ENCODE assay signal across 8 cellular contexts in genomic region chr2:10119601-10120157, GRCh38. TPM values are rescaled to one million over a fixed set of nuclear protein-coding genes. Genes with fewer than 3 reads are reported as not detected.
DNase-seq lines count a peak whose midpoint lies in the region; ATAC-seq and TF ChIP-seq lines count a peak whose summit lies in the region.

No MANE protein-coding gene starts in this region.

- WGBS in gastroesophageal sphincter (ENCODE audit: low coverage in 1 of 2), 2 donors = 68 to 100% methylated on average over 1 to 12 of the region's 14 CpGs

- no peak for TF ChIP-seq EP300 in gastroesophageal sphincter (IDR thresholded peaks at IDR 0.05)

- H3K4me1 ChIP-seq in GM23338 (ENCODE audit: insufficient read depth) (peaks cover 14% of the 10 kb centered on the region; the same call in 1 of the 2 replicates), gastroesophageal sphincter (peaks cover 0 to 45% (median 14%) of the 10 kb centered on the region in 3 donors), skeletal muscle tissue (ENCODE audit: control insufficient read depth in 3 of 3, insufficient read depth in 3 of 3, low read length in 3 of 3) (peaks cover 23 to 28% (median 25%) of the 10 kb centered on the region in 3 donors)

- no peaks in the 10 kb centered on the region for H3K9me2 ChIP-seq in GM23338 (ENCODE audit: insufficient read depth)

- DNase-seq in GM23338 (ENCODE audit: low spot score) (no peak), DMS 273 treated with DMSO at 0.1 percent for 48 hours (lab: John Stamatoyannopoulos, UW) (no peak), COLO829 (ENCODE audit: low spot score) (no peak)

- peaks cover 9% of the 10 kb centered on the region for H3K27me3 Mint-ChIP-seq in GM23338 (ENCODE audit: insufficient read depth, low read depth, poor library complexity)

- H2AFZ ChIP-seq in GM23338 = 0 out of 2 replicates have a peak overlapping the region, but pooled peaks have one; percentile 33

- H3K9me3 ChIP-seq in gastroesophageal sphincter = no peaks in the 10 kb centered on the region
- H3K9me3 ChIP-seq in skeletal muscle tissue (ENCODE audit: control insufficient read depth in 3 of 3, low read length in 3 of 3) = no peaks in the 10 kb centered on the region

- no peaks in the 10 kb centered on the region; the same call in 1 of the 3 replicates for H3K9me3 Mint-ChIP-seq in GM23338

- TF ChIP-seq CTCF in GM23338 (conservative IDR thresholded peaks at IDR 0.05; ENCODE audit: low read depth in 2 of 2) (no peak), VCaP (conservative IDR thresholded peaks at IDR 0.05) (no peak), gastroesophageal sphincter (IDR thresholded peaks at IDR 0.05) (no peak)

- H3K9ac ChIP-seq in skeletal muscle tissue (ENCODE audit: low read depth in 1 of 3, low read length in 3 of 3) = peak overlapping the region; percentile 7 to 72 (median 34)

- peak overlapping the region; percentile 78 for H3K27ac ChIP-seq in GM23338 (ENCODE audit: low read depth)
- H3K27ac ChIP-seq in VCaP = peak overlapping the region; percentile 76
- peak overlapping the region in 3 of 4 donors; percentile 77 to 82 (median 79) for H3K27ac ChIP-seq in gastroesophageal sphincter
- H3K27ac ChIP-seq in skeletal muscle tissue (ENCODE audit: low read depth, low read length) = no peak overlapping the region

- peak overlapping the region; percentile 70; the same call in 1 of the 2 replicates for H3K4me3 ChIP-seq in GM23338
- peak overlapping the region; percentile 47 to 63 for H3K4me3 ChIP-seq in gastroesophageal sphincter
- H3K4me3 ChIP-seq in skeletal muscle tissue (ENCODE audit: low read length in 3 of 3) = peak overlapping the region; percentile 75 to 83 (median 83)

- peaks cover 30% of the 10 kb centered on the region for H3K79me2 ChIP-seq in GM23338 (replicated peaks; ENCODE audit: insufficient read depth)

- peaks cover 17% of the 10 kb centered on the region for H3K36me3 Mint-ChIP-seq in GM23338 (ENCODE audit: low read depth)

- peaks cover 7% of the 10 kb centered on the region; the same call in 1 of the 2 replicates for H3K36me3 ChIP-seq in GM23338 (ENCODE audit: insufficient read depth)
- H3K36me3 ChIP-seq in gastroesophageal sphincter = no peaks in the 10 kb centered on the region
- H3K36me3 ChIP-seq in skeletal muscle tissue (ENCODE audit: control insufficient read depth in 3 of 3, insufficient read depth in 3 of 3, low read length in 3 of 3) = no peaks in the 10 kb centered on the region

- peaks cover 19% of the 10 kb centered on the region; the same call in 1 of the 2 replicates for H3F3A ChIP-seq in GM23338 (replicated peaks; ENCODE audit: low read depth)

- H3K4me3 Mint-ChIP-seq in GM23338 = peak overlapping the region; percentile 89

- no peak for ATAC-seq in GM23338
- no peak for ATAC-seq in gastroesophageal sphincter
- no peak for ATAC-seq in GM21423 (IDR thresholded peaks at IDR 0.05; ENCODE audit: unreplicated experiment)
- ATAC-seq in GM21381 (IDR thresholded peaks at IDR 0.05; ENCODE audit: unreplicated experiment) = no peak

- H3K27ac Mint-ChIP-seq in GM23338 = peak overlapping the region; percentile 98; the same call in 1 of the 2 replicates

- no peak for TF ChIP-seq POLR2A in gastroesophageal sphincter (IDR thresholded peaks at IDR 0.05)

- H3K4me1 Mint-ChIP-seq in GM23338 = peaks cover 12% of the 10 kb centered on the region

- peaks cover 4% of the 10 kb centered on the region for H4K20me1 ChIP-seq in GM23338 (replicated peaks; ENCODE audit: insufficient read depth)

- H3K27me3 ChIP-seq in GM23338 (ENCODE audit: insufficient read depth) (no peaks in the 10 kb centered on the region), gastroesophageal sphincter (peaks cover 26% of the 10 kb centered on the region), skeletal muscle tissue (ENCODE audit: control insufficient read depth in 3 of 3, insufficient read depth in 3 of 3, low read length in 3 of 3) (peaks cover 12 to 17% (median 13%) of the 10 kb centered on the region in 3 donors)

- peak overlapping the region; percentile 71 for H3K4me2 ChIP-seq in GM23338

TF ChIP-seq in GM23338, 12 proteins besides CTCF, POLR2A, EP300 and RAD21 (continues in another document):
- no peak for TF ChIP-seq EZH2 (IDR thresholded peaks at IDR 0.05; ENCODE audit: low read depth, unreplicated experiment)
- TF ChIP-seq POLR2AphosphoS5 (IDR thresholded peaks at IDR 0.05; ENCODE audit: low read depth) = no peak
- no peak for TF ChIP-seq ZNF462 (CRISPR knock-in tag; IDR thresholded peaks at IDR 0.05)
- no peak for TF ChIP-seq STAT1 (IDR thresholded peaks at IDR 0.05; ENCODE audit: unreplicated experiment)
- TF ChIP-seq EZH2phosphoT487 (IDR thresholded peaks at IDR 0.05; ENCODE audit: unreplicated experiment) = no peak

RNA-seq across cellular contexts. Expression of gene RRM2, which starts 2.9 kb away (rescaled TPM):
- 118 and 119 TPM in 2 replicates for total RNA-seq in GM23338 (2014; rRNA removed; shearing (Covaris generic))
- polyA plus RNA-seq in GM23338 (2016; fragmentation: Nextera tagmentation; extraction: Ambion mirVana) = 84.3 and 108 TPM in 2 replicates
- 1 to 10 TPM in 3 of 4 donors, under 1 TPM in 1; 0.40 to 3.2 (median 2.0) TPM for total RNA-seq in gastroesophageal sphincter
- 7.8 TPM for total RNA-seq in skeletal muscle tissue

RNA-seq across cellular contexts. Expression of gene CYS1, which starts 39.5 kb away (rescaled TPM):
- 0.04 and 0.31 TPM in 2 replicates for total RNA-seq in GM23338 (2014; rRNA removed; shearing (Covaris generic))
- polyA plus RNA-seq in GM23338 (2016; fragmentation: Nextera tagmentation; extraction: Ambion mirVana) = 0.30 and 0.32 TPM in 2 replicates
- total RNA-seq in gastroesophageal sphincter (10 to 100 TPM in 3 of 4 donors, 1 to 10 TPM in 1; 8.6 to 50.7 (median 32.6) TPM), skeletal muscle tissue (4.7 TPM)

Comparison
In these comparisons a context has a peak if more than half of its experiments do, and no peak if none do; other contexts are left out.
1. RNA of gene RRM2, which starts 2.9 kb away (total RNA-seq): 118 to 119 TPM in GM23338; 7.8 TPM in skeletal muscle tissue (single experiment) and 0.40 to 3.2 TPM in gastroesophageal sphincter; every median in the first group is over 10 times any median in the second.
2. Peak in every context shown above with its lines, with median percentiles within 50 percentile points of each other: H3K4me3 ChIP-seq.